8 cellular contexts compared by ENCODE assay signal in the genomic region with DNA sequence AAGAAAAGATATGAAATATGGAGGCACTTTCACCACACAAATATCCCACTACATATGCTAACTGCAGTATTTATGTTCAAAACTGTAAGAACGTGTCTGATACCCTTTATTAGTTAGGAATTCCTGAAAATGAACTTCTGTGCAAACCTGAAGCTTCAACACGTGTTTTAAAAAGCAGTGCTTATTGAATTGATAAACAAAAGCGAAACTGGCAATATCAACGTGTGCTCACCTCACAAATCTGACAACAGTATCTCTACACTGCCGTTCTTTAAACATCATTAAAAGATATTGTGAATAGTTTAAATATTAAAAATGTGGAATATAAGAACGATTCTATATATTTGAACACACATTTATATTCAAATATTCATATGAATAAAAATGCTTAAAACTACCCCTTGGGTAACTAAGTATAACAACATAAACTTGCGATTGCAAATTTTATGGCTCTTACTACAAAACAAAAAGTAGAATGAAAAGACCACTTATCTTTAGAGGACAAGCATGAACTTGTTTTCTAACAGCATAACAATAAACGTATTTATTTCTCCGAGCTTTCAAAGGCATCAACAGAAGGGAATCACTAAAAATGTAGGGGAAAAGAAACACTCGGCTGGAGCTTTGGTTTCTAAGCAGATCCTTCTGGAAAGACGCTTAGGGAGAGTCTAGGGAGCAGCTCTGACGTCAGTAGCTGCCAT. TPM values are rescaled to one million over a fixed set of nuclear protein-coding genes. Genes with fewer than 3 reads are reported as not detected.
A peak's percentile ranks its signal among the peaks of the same experiment; 100 is the strongest.
DNase-seq lines count a peak whose midpoint lies in the region; ATAC-seq and TF ChIP-seq lines count a peak whose summit lies in the region.

A gene (minus strand): TSS at position 670 of the 701 bp plus-strand sequence. CDS start 17,738 bp downstream, outside the sequence.

- H3K27ac ChIP-seq in cardiac muscle cell (peak within 1 kb of the TSS; percentile 82), Panc1 (ENCODE audit: low read length) (peak within 1 kb of the TSS; percentile 77), coronary artery (peak within 1 kb of the TSS; percentile 100), aorta (ENCODE audit: low read depth in 1 of 2, low read length in 2 of 2) (peak within 1 kb of the TSS; percentile 89 to 98)

- peaks cover 13% of the 10 kb centered on the region for H3K36me3 ChIP-seq in cardiac muscle cell
- no peaks in the 10 kb centered on the region for H3K36me3 ChIP-seq in Panc1 (ENCODE audit: control insufficient read depth, insufficient read depth, low read length)
- no peaks in the 10 kb centered on the region for H3K36me3 ChIP-seq in aorta (ENCODE audit: control insufficient read depth in 1 of 2, insufficient read depth in 2 of 2, low read length in 1 of 2)

- in situ Hi-C loops in Panc1 (cut with HindIII; ENCODE audit: low pct_unique_long_range_greater_than_20kb, low sequenced_read_pairs), result no loop called here

- H3K4me3 ChIP-seq in cardiac muscle cell, result peak within 1 kb of the TSS; percentile 53
- H3K4me3 ChIP-seq in Panc1 (ENCODE audit: low read depth in 2 of 2, low read length in 2 of 2), result peak within 1 kb of the TSS; percentile 68 to 78
- peak within 1 kb of the TSS; percentile 94 for H3K4me3 ChIP-seq in coronary artery
- H3K4me3 ChIP-seq in aorta (ENCODE audit: low read length in 2 of 2), result peak within 1 kb of the TSS; percentile 71 to 76

- ATAC-seq in left cardiac atrium (no peak), Panc1 (no peak), aorta (ENCODE audit: low FRiP score) (no peak)

- peaks cover 14% of the 10 kb centered on the region for H3K4me1 ChIP-seq in cardiac muscle cell (ENCODE audit: low read depth)
- H3K4me1 ChIP-seq in Panc1 (ENCODE audit: control insufficient read depth, insufficient read depth, low read length), result no peaks in the 10 kb centered on the region
- no peaks in the 10 kb centered on the region for H3K4me1 ChIP-seq in aorta (ENCODE audit: control insufficient read depth in 1 of 2, insufficient read depth in 2 of 2, low read length in 2 of 2)

- POLR2A ChIA-PET in Panc1 (lab: Charles Lee), result interaction anchor here (0.5 to 0.6 kb wide), 2 partner anchors 410 to 921 kb away, joined by 3 to 6 read pairs; a partner anchor contains a TSS

- WGBS in aorta, 2 donors, result 2 to 5% methylated on average over 12 of the region's 12 CpGs

- no TSS peak for BruUV-seq in Panc1 (replicated peaks; lab: Mats Ljungman, UMichigan)

- TF ChIP-seq CTCF in cardiac muscle cell (IDR thresholded peaks at IDR 0.05; ENCODE audit: low read depth, low read length) (no peak), Panc1 (IDR thresholded peaks at IDR 0.05) (no peak), coronary artery (IDR thresholded peaks at IDR 0.05) (no peak)

- H3K27me3 ChIP-seq in cardiac muscle cell, result no peaks in the 10 kb centered on the region
- no peaks in the 10 kb centered on the region for H3K27me3 ChIP-seq in Panc1 (ENCODE audit: control insufficient read depth, insufficient read depth, low read length)
- H3K27me3 ChIP-seq in aorta (ENCODE audit: control insufficient read depth in 1 of 2, insufficient read depth in 2 of 2, low read length in 1 of 2), result no peaks in the 10 kb centered on the region

- CTCF ChIA-PET in Panc1 (lab: Charles Lee), result interaction anchor here (1.7 kb wide), 1 partner anchor 203 kb away, joined by 3 read pairs; no protein-coding TSS in a partner anchor

- intact Hi-C loops in left cardiac atrium (cut with DNase I) (loop anchor here in 1 of 2 donors (10.0 kb wide), 1 partner anchor 191 kb away; a partner anchor contains a TSS), Panc1 (cut with micrococcal nuclease; ENCODE audit: unreplicated experiment) (no loop called here), aorta (cut with DNase I) (loop anchor here (5.0 to 10.0 kb wide), 3 partner anchors 38 to 207 kb away; a partner anchor contains a TSS)

- H3K9me3 ChIP-seq in cardiac muscle cell (ENCODE audit: low read depth) (no peaks in the 10 kb centered on the region), Panc1 (ENCODE audit: control insufficient read depth, insufficient read depth, low read depth, low read length) (no peaks in the 10 kb centered on the region), aorta (ENCODE audit: control insufficient read depth, low read length) (no peaks in the 10 kb centered on the region)

- DNase-seq in cardiac muscle cell (ENCODE audit: low read depth in 1 of 2, low spot score in 1 of 2) (peak in 1 of 2 donors; percentile 18), left cardiac atrium (no peak), Panc1 (ENCODE audit: low read depth, low spot score) (no peak), coronary artery (ENCODE audit: low spot score) (no peak), midbrain (lab: John Stamatoyannopoulos, UW) (peak; percentile 91), aorta (no peak), AG20443 (ENCODE audit: low spot score) (no peak)
- no peak for DNase-seq in activated CD8-positive, alpha-beta memory T cell treated with anti-CD3 and anti-CD28 coated beads, Interleukin-2, amount 50 U/mL, for 48 hours

RNA-seq across cellular contexts. Expression of the gene that starts here (rescaled TPM):
- 0.63 TPM in 2 replicates for total RNA-seq in cardiac muscle cell
- 1.0 and 2.7 TPM in 2 replicates for polyA plus RNA-seq in cardiac muscle cell
- total RNA-seq in left cardiac atrium, result 1 to 10 TPM; 1.7 to 1.9 TPM
- 0.33 TPM for total RNA-seq in Panc1 (2021; ENCODE audit: unreplicated experiment)
- 0.44 TPM for polyA plus RNA-seq in Panc1 (2012; ENCODE audit: insufficient read length)
- 1 to 10 TPM; 1.8 to 2.8 TPM for total RNA-seq in aorta
- polyA plus RNA-seq in aorta, result 1 to 10 TPM; 1.1 to 3.4 TPM
